In the genomic region with DNA sequence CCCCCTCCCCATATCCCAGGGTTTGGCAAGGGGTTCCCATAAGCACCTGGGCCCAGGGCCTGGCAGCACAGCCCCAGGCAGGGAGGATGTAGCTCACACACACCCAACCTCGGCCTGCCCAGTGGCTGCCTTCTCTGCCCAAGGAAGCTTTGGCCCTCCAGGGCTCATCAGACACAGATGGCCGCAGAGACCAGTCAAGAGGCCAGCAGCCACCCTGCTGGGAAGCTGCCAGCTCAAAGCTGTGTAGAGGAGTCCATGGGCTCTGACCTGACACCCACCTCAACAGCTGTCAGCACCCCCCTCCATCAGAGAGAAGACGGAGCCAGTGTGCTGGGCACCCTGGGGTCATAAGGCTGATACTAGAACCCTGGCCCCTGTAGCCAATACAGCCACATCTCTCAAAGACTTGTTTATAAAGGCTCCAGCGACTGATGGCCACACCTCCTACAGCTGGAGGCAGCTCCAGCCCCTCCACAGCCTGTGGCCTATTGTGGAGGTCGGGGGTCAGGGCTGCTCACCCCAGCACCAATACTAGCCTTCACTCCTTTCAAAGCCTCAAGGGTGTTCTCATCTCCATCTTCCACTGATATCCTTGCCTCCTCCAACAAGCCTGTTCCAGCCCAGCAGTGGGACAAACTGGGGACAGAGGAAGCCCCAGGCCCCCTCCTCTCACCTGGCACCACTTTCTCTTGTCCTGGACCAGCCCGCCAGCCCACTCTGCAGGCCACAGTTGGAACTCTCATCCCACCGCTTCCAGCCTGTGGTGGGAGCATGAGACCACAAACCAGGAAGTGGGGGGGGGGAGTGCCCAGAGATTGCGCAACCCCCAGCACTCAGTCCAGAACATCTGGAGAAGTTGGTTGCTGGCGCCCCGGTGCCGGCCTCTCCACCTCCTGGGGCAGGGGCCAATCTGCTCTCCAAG, we compare ENCODE assay signal across 1 cellular context.
TF ChIP-seq lines count a peak whose summit lies in the region.

No MANE protein-coding gene starts in this region.

TF ChIP-seq in K562, 482 proteins besides CTCF, POLR2A, EP300 and RAD21 (continued from another document):
- TF ChIP-seq, protein P1, sequence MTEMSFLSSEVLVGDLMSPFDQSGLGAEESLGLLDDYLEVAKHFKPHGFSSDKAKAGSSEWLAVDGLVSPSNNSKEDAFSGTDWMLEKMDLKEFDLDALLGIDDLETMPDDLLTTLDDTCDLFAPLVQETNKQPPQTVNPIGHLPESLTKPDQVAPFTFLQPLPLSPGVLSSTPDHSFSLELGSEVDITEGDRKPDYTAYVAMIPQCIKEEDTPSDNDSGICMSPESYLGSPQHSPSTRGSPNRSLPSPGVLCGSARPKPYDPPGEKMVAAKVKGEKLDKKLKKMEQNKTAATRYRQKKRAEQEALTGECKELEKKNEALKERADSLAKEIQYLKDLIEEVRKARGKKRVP (CRISPR knock-in tag; IDR thresholded peaks at IDR 0.05) = no peak
- TF ChIP-seq ZBTB1 (CRISPR knock-in tag; IDR thresholded peaks at IDR 0.05; ENCODE audit: borderline replicate concordance, low read depth) = no peak
- TF ChIP-seq, protein P2, sequence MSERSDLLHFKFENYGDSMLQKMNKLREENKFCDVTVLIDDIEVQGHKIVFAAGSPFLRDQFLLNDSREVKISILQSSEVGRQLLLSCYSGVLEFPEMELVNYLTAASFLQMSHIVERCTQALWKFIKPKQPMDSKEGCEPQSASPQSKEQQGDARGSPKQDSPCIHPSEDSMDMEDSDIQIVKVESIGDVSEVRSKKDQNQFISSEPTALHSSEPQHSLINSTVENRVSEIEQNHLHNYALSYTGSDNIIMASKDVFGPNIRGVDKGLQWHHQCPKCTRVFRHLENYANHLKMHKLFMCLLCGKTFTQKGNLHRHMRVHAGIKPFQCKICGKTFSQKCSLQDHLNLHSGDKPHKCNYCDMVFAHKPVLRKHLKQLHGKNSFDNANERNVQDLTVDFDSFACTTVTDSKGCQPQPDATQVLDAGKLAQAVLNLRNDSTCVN (CRISPR knock-in tag; IDR thresholded peaks at IDR 0.05) = no peak
- TF ChIP-seq, protein P3, sequence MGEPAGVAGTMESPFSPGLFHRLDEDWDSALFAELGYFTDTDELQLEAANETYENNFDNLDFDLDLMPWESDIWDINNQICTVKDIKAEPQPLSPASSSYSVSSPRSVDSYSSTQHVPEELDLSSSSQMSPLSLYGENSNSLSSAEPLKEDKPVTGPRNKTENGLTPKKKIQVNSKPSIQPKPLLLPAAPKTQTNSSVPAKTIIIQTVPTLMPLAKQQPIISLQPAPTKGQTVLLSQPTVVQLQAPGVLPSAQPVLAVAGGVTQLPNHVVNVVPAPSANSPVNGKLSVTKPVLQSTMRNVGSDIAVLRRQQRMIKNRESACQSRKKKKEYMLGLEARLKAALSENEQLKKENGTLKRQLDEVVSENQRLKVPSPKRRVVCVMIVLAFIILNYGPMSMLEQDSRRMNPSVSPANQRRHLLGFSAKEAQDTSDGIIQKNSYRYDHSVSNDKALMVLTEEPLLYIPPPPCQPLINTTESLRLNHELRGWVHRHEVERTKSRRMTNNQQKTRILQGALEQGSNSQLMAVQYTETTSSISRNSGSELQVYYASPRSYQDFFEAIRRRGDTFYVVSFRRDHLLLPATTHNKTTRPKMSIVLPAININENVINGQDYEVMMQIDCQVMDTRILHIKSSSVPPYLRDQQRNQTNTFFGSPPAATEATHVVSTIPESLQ (CRISPR knock-in tag; IDR thresholded peaks at IDR 0.05) = 0 out of 2 replicates have a peak, but pooled peaks have one; percentile 20
